17 cellular contexts compared by ENCODE assay signal in the genomic region with DNA sequence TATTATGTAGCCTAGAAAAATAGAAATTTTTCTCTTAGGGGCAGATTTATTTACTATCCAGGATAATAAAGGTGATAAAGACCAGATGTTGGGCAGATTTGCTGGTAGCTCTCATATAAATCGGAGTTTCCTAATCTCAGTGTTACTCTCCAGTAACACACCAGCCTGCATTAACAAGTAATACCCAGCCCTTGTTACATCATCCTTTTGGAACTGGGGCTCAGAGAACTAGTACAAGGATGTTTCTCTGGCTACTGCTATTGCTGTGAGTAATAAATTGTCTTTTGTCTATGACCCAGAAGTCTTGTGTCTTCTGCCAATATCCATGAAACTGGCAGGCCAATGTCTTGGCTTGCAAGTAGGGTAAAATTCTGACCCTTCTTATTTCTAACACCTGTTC. TPM values are rescaled to one million over a fixed set of nuclear protein-coding genes. Genes with fewer than 3 reads are reported as not detected.
A peak's percentile ranks its signal among the peaks of the same experiment; 100 is the strongest.
DNase-seq lines count a peak whose midpoint lies in the region; ATAC-seq and TF ChIP-seq lines count a peak whose summit lies in the region.
"Had no signal": no experiment of that assay in that cellular context is flagged by ENCODE, and none has a peak within 500 bp of the region (broad histone marks: within the 10 kb centered on the region; RNA-seq: fewer than 3 reads in every experiment).

No MANE protein-coding gene starts in this region.

- H3K27ac Mint-ChIP-seq in HFFc6 = no peak overlapping the region
- H3K27ac Mint-ChIP-seq: activated CD8-positive, alpha-beta memory T cell treated with anti-CD3 and anti-CD28 coated beads, Interleukin-2, amount 10 ng/mL, durations not matched to agents 7 days and 5 days had no signal

- H3K9me3 Mint-ChIP-seq in HFFc6 = no peaks in the 10 kb centered on the region

- H3K36me3 Mint-ChIP-seq in HFFc6 (ENCODE audit: low read depth) = no peaks in the 10 kb centered on the region
- H3K36me3 Mint-ChIP-seq: activated CD8-positive, alpha-beta memory T cell treated with anti-CD3 and anti-CD28 coated beads, Interleukin-2, amount 10 ng/mL, durations not matched to agents 7 days and 5 days had no signal

- H3K4me1 Mint-ChIP-seq in HFFc6 (ENCODE audit: low read depth) = peaks cover 31% of the 10 kb centered on the region
- H3K4me1 Mint-ChIP-seq: activated CD8-positive, alpha-beta memory T cell treated with anti-CD3 and anti-CD28 coated beads, Interleukin-2, amount 10 ng/mL, durations not matched to agents 7 days and 5 days had no signal

- no peak overlapping the region for H3K4me3 Mint-ChIP-seq in HFFc6
- H3K4me3 Mint-ChIP-seq: activated CD8-positive, alpha-beta memory T cell treated with anti-CD3 and anti-CD28 coated beads, Interleukin-2, amount 10 ng/mL, durations not matched to agents 7 days and 5 days had no signal

- no peak for TF ChIP-seq CTCF in HFFc6 (IDR thresholded peaks at IDR 0.05)
- TF ChIP-seq CTCF in choroid plexus epithelial cell (conservative IDR thresholded peaks at IDR 0.05; ENCODE audit: low read depth, low read length) = no peak

- ATAC-seq in GM19452 (IDR thresholded peaks at IDR 0.05; ENCODE audit: unreplicated experiment) (no peak), HG03108 (IDR thresholded peaks at IDR 0.05; ENCODE audit: unreplicated experiment) (no peak)
- ATAC-seq: activated CD8-positive, alpha-beta memory T cell treated with anti-CD3 and anti-CD28 coated beads, Interleukin-2, amount 10 ng/mL, durations not matched to agents 7 days and 5 days had no signal

- DNase-seq in AG08395 (ENCODE audit: low spot score) (peak; percentile 50), HFFc6 (peak; percentile 25), choroid plexus epithelial cell (ENCODE audit: low read depth) (peak; percentile 47), iris pigment epithelial cell (ENCODE audit: low read depth) (peak; percentile 45), HUDEP-2 (lab: John Stamatoyannopoulos, UW; ENCODE audit: unreplicated experiment in 76 of 76) (no peak), SKM-1 (lab: John Stamatoyannopoulos, UW; ENCODE audit: unreplicated experiment) (no peak)
- DNase-seq: activated CD8-positive, alpha-beta memory T cell treated with anti-CD3 and anti-CD28 coated beads, Interleukin-2, amount 10 ng/mL, durations not matched to agents 7 days and 5 days; activated naive CD4-positive, alpha-beta T cell treated with anti-CD3 and anti-CD28 coated beads, Interleukin-2, amount 50 U/mL, for 16 hours; DMS53; NK-92 treated with Interleukin-12 subunit alpha and Interleukin-12 subunit beta, amount 100 ng/mL, for 24 hours; posterior cingulate gyrus; SK-N-SH; upper lobe of left lung; WERI-Rb-1 had no signal

- H3K4me3 ChIP-seq in choroid plexus epithelial cell (ENCODE audit: low read depth, low read length) = no peak overlapping the region
- H3K4me3 ChIP-seq: BLaER1 treated with 17β-estradiol and CSF1 and Interleukin-3, amounts not matched to agents 10 nM and 100 nM; upper lobe of left lung had no signal

- peaks cover 1% of the 10 kb centered on the region; the same call in 1 of the 2 replicates for H3K27me3 Mint-ChIP-seq in HFFc6 (ENCODE audit: insufficient read depth)

RNA-seq across cellular contexts. Expression of a gene that starts 16.8 kb away (rescaled TPM):
- 10 to 100 TPM; 11.0 to 36.8 (median 11.7) TPM for total RNA-seq in HFFc6 (2021; fragmentation: NEBNext Ultra II Directional; extraction: Animal tissue kit (Norgen Biotek cat#: 25700))
- total RNA-seq: activated CD8-positive, alpha-beta memory T cell treated with anti-CD3 and anti-CD28 coated beads, Interleukin-2, amount 10 ng/mL, durations not matched to agents 7 days and 5 days had no signal

Comparison
In these comparisons a context has a peak if more than half of its experiments do, and no peak if none do; other contexts are left out.
1. DNase-seq: peak in AG08395 (single experiment), HFFc6 (single experiment), choroid plexus epithelial cell (single experiment) and iris pigment epithelial cell (single experiment); none in HUDEP-2 (0 of 76) and SKM-1 (single experiment).